ENCODE assay signal across 8 cellular contexts in the genomic region with DNA sequence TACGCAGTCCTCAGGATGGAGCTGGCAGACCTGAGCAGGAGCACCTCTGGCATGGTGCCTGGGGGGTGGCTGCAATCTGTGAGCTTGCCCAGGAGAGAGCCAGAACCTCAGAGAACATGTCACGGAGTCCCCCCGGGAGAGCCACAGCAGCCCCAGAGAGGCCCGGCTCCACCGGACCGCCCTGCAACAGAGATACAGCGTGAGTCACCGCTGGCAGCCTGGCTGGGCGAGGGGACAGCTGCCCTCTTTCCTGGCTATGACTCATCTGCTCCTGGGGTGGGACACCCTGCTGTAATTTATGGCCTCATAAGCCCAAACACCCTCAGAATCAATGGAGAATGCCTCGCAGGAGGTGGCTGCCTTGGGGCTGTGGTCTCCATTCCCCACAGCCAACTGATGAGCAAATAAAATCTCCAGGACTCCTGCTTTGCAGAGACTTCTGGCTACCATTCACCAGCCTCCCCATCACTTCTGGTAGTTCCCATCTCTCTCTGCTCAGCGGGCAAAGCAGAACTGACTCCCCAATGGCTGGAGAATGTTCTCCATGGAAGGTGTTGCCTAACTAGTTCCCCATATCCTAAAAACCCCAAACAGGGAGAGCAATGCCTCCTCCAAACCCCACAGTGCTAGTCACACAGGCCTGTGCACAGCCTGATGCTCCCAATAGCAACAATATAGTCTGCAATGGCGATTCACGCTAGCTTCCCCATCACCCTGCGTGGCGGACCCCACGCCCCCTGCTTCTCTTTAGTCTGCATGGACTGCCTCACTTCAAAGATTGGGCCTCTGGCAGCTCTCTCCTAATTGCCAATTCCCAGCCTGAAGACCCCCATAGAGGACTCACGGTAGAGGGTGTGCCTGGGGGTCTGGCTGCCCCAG. TPM values are rescaled to one million over a fixed set of nuclear protein-coding genes. Genes with fewer than 3 reads are reported as not detected.
DNase-seq lines count a peak whose midpoint lies in the region; ATAC-seq and TF ChIP-seq lines count a peak whose summit lies in the region.

No MANE protein-coding gene starts in this region.

- no peaks in the 10 kb centered on the region for H3F3A ChIP-seq in neural progenitor cell (ENCODE audit: low read depth)

- no peaks in the 10 kb centered on the region for H3K36me3 ChIP-seq in neural progenitor cell

- TF ChIP-seq POLR2A in erythroblast (IDR thresholded peaks at IDR 0.05; ENCODE audit: low read length): no peak

- H3K27me3 Mint-ChIP-seq in neural progenitor cell (ENCODE audit: insufficient read depth, low read depth): peaks cover 3% of the 10 kb centered on the region
- H3K27me3 Mint-ChIP-seq in activated CD4-positive, alpha-beta T cell treated with anti-CD3 and anti-CD28 coated beads for 36 hours: peaks cover 2% of the 10 kb centered on the region

- H3K9ac ChIP-seq in neural progenitor cell: no peak overlapping the region

- no peaks in the 10 kb centered on the region for H3K79me2 ChIP-seq in neural progenitor cell (ENCODE audit: low read depth)

- no peaks in the 10 kb centered on the region for H3K4me1 ChIP-seq in neural progenitor cell

- intact Hi-C loops in activated CD4-positive, alpha-beta T cell treated with anti-CD3 and anti-CD28 coated beads for 36 hours (cut with DNase I, micrococcal nuclease): no loop called here

- TF ChIP-seq CTCF in neural progenitor cell (IDR thresholded peaks at IDR 0.05): no peak

- H3K27ac Mint-ChIP-seq in neural progenitor cell: peak overlapping the region; percentile 87
- no peak overlapping the region for H3K27ac Mint-ChIP-seq in activated CD4-positive, alpha-beta T cell treated with anti-CD3 and anti-CD28 coated beads for 36 hours

- no peak for ATAC-seq in activated CD4-positive, alpha-beta T cell treated with anti-CD3 and anti-CD28 coated beads for 36 hours

- no peak overlapping the region for H3K27ac ChIP-seq in neural progenitor cell

- no peaks in the 10 kb centered on the region for H4K20me1 ChIP-seq in neural progenitor cell (ENCODE audit: low read depth)

- peak; percentile 73 for DNase-seq in DMS 273 (lab: John Stamatoyannopoulos, UW; ENCODE audit: unreplicated experiment)
- DNase-seq in NOMO-1 treated with DMSO at 0.1 percent for 48 hours (lab: John Stamatoyannopoulos, UW; ENCODE audit: unreplicated experiment): peak; percentile 40
- DNase-seq in erythroblast (lab: John Stamatoyannopoulos, UW): peak; percentile 52 to 82
- DNase-seq in neural progenitor cell (ENCODE audit: low spot score): no peak
- no peak for DNase-seq in activated CD4-positive, alpha-beta T cell treated with anti-CD3 and anti-CD28 coated beads for 36 hours
- no peak for DNase-seq in middle frontal gyrus (ENCODE audit: extremely low spot score, low spot score)
- DNase-seq in stimulated activated CD4-positive, alpha-beta T cell treated with anti-CD3 and anti-CD28 coated beads, Interleukin-2, amount 100 ng/mL, for 24 hours: no peak
- no peak for DNase-seq in activated naive CD4-positive, alpha-beta T cell treated with anti-CD3 and anti-CD28 coated beads, Interleukin-2, amount 50 U/mL, for 16 hours

- POLR2A ChIA-PET in activated CD4-positive, alpha-beta T cell treated with anti-CD3 and anti-CD28 coated beads for 36 hours (lab: Charles Lee): no interaction called here

- CTCF ChIA-PET in activated CD4-positive, alpha-beta T cell treated with anti-CD3 and anti-CD28 coated beads for 36 hours (lab: Charles Lee): interaction anchor here (0.6 to 2.3 kb wide), 3 partner anchors 14 to 312 kb away, joined by 3 to 9 read pairs (median 5); no protein-coding TSS in a partner anchor

- no peak overlapping the region for H3K4me2 ChIP-seq in neural progenitor cell

- no peaks in the 10 kb centered on the region for H3K9me3 Mint-ChIP-seq in neural progenitor cell
- H3K9me3 Mint-ChIP-seq in activated CD4-positive, alpha-beta T cell treated with anti-CD3 and anti-CD28 coated beads for 36 hours (ENCODE audit: low read depth): no peaks in the 10 kb centered on the region

- H2AFZ ChIP-seq in neural progenitor cell (replicated peaks): no peak overlapping the region

- peaks cover 19% of the 10 kb centered on the region for H3K4me1 Mint-ChIP-seq in neural progenitor cell
- no peaks in the 10 kb centered on the region for H3K4me1 Mint-ChIP-seq in activated CD4-positive, alpha-beta T cell treated with anti-CD3 and anti-CD28 coated beads for 36 hours

- no peaks in the 10 kb centered on the region for H3K9me3 ChIP-seq in neural progenitor cell (ENCODE audit: low read depth)

- H3K27me3 ChIP-seq in neural progenitor cell: no peaks in the 10 kb centered on the region

- H3K4me3 Mint-ChIP-seq in neural progenitor cell: no peak overlapping the region
- H3K4me3 Mint-ChIP-seq in activated CD4-positive, alpha-beta T cell treated with anti-CD3 and anti-CD28 coated beads for 36 hours: no peak overlapping the region

- H3K36me3 Mint-ChIP-seq in neural progenitor cell: no peaks in the 10 kb centered on the region
- no peaks in the 10 kb centered on the region for H3K36me3 Mint-ChIP-seq in activated CD4-positive, alpha-beta T cell treated with anti-CD3 and anti-CD28 coated beads for 36 hours (ENCODE audit: low read depth)

- no peak overlapping the region for H3K4me3 ChIP-seq in neural progenitor cell

RNA-seq across cellular contexts. Expression of a gene that starts 21.6 kb away (rescaled TPM):
- 0.11 and 0.22 TPM in 2 replicates for total RNA-seq in neural progenitor cell (ENCODE audit: low replicate concordance)
- total RNA-seq in activated CD4-positive, alpha-beta T cell treated with anti-CD3 and anti-CD28 coated beads for 36 hours: under 1 TPM in 1 of 2 experiments, not detected in 1; 0.02 TPM

RNA-seq across cellular contexts. Expression of a gene that starts 51.6 kb away (rescaled TPM):
- total RNA-seq in neural progenitor cell (ENCODE audit: low replicate concordance): 0.12 TPM in 1 of 2 replicates, not detected in the other
- 10 to 100 TPM; 38.6 to 41.5 TPM for total RNA-seq in activated CD4-positive, alpha-beta T cell treated with anti-CD3 and anti-CD28 coated beads for 36 hours

Comparison
In these comparisons a context has a peak if more than half of its experiments do, and no peak if none do; other contexts are left out.
1. DNase-seq: peak in DMS 273 (single experiment), NOMO-1 treated with DMSO at 0.1 percent for 48 hours (single experiment) and erythroblast (2 of 2); none in neural progenitor cell (single experiment), activated CD4-positive, alpha-beta T cell treated with anti-CD3 and anti-CD28 coated beads for 36 hours (single experiment), middle frontal gyrus (single experiment), stimulated activated CD4-positive, alpha-beta T cell treated with anti-CD3 and anti-CD28 coated beads, Interleukin-2, amount 100 ng/mL, for 24 hours (0 of 2) and activated naive CD4-positive, alpha-beta T cell treated with anti-CD3 and anti-CD28 coated beads, Interleukin-2, amount 50 U/mL, for 16 hours (single experiment).
2. RNA of a gene that starts 51.6 kb away (total RNA-seq): 38.6 to 41.5 TPM in activated CD4-positive, alpha-beta T cell treated with anti-CD3 and anti-CD28 coated beads for 36 hours; 0.12 TPM in neural progenitor cell; every median in the first group is over 10 times any median in the second.